24 cellular contexts compared by ENCODE assay signal in genomic region chr1:205929812-205930577, GRCh38. TPM values are rescaled to one million over a fixed set of nuclear protein-coding genes. Genes with fewer than 3 reads are reported as not detected.
"Had no signal": no experiment of that assay in that cellular context is flagged by ENCODE, and none has a peak within 500 bp of the region (broad histone marks: within the 10 kb centered on the region; RNA-seq: fewer than 3 reads in every experiment).

No MANE protein-coding gene starts in this region.

- H3K36me3 Mint-ChIP-seq: activated naive CD8-positive, alpha-beta T cell treated with anti-CD3 and anti-CD28 coated beads, Interleukin-2, amount 10 ng/mL, durations not matched to agents 7 days and 5 days; natural killer cell; T-cell had no signal

- H3K36me3 ChIP-seq: ascending aorta, breast epithelium, esophagus muscularis mucosa, vagina had no signal

- FAIRE-seq: endothelial cell of umbilical vein had no signal

- H3K4me1 ChIP-seq: lower lobe of right lung, vagina had no signal

- H3K27ac Mint-ChIP-seq: activated CD8-positive, alpha-beta T cell treated with anti-CD3 and anti-CD28 coated beads for 36 hours; activated naive CD8-positive, alpha-beta T cell treated with anti-CD3 and anti-CD28 coated beads, Interleukin-2, amount 10 ng/mL, durations not matched to agents 7 days and 5 days; activated T-helper 17 cell treated with anti-CD3 and anti-CD28 coated beads, Interleukin-2, amount 50 U/mL, for 72 hours; dendritic cell treated with granulocyte-macrophage colony-stimulating factor and Interleukin-4, amounts not matched to agents 40 ng/mL and 50 ng/mL, for 4 days; natural killer cell; T-cell had no signal

- H3K4me1 Mint-ChIP-seq: natural killer cell, T-cell had no signal

- H3K9me3 Mint-ChIP-seq: activated CD8-positive, alpha-beta T cell treated with anti-CD3 and anti-CD28 coated beads for 36 hours; activated naive CD8-positive, alpha-beta T cell treated with anti-CD3 and anti-CD28 coated beads, Interleukin-2, amount 10 ng/mL, durations not matched to agents 7 days and 5 days; activated T-helper 17 cell treated with anti-CD3 and anti-CD28 coated beads, Interleukin-2, amount 50 U/mL, for 72 hours; dendritic cell treated with granulocyte-macrophage colony-stimulating factor and Interleukin-4, amounts not matched to agents 40 ng/mL and 50 ng/mL, for 4 days; natural killer cell; T-cell had no signal

- DNase-seq: activated CD4-positive, alpha-beta T cell treated with anti-CD3 and anti-CD28 coated beads for 48 hours; activated CD4-positive, CD25-positive, alpha-beta regulatory T cell; activated CD8-positive, alpha-beta T cell treated with anti-CD3 and anti-CD28 coated beads for 36 hours; activated naive CD4-positive, alpha-beta T cell; activated naive CD8-positive, alpha-beta T cell treated with anti-CD3 and anti-CD28 coated beads, Interleukin-2, amount 10 ng/mL, durations not matched to agents 7 days and 5 days; activated T-cell treated with anti-CD3 and anti-CD28 coated beads, Interleukin-2, amount 50 U/mL, for 1 hour; cerebellar nuclear complex; effector memory CD4-positive, alpha-beta T cell; left colon; lower lobe of right lung; natural killer cell; retina; stimulated activated CD4-positive, alpha-beta T cell treated with anti-CD3 and anti-CD28 coated beads, Interleukin-2, amount 100 ng/mL, for 24 hours; stimulated activated naive CD8-positive, alpha-beta T cell treated with anti-CD3 and anti-CD28 coated beads, Interleukin-15, Interleukin-2, amounts not matched to agents 100 U/mL and 50 U/mL, for 24 hours; T-cell; trophoblast cell had no signal

- H3K4me3 Mint-ChIP-seq: activated CD8-positive, alpha-beta T cell treated with anti-CD3 and anti-CD28 coated beads for 36 hours; activated naive CD8-positive, alpha-beta T cell treated with anti-CD3 and anti-CD28 coated beads, Interleukin-2, amount 10 ng/mL, durations not matched to agents 7 days and 5 days; activated T-helper 17 cell treated with anti-CD3 and anti-CD28 coated beads, Interleukin-2, amount 50 U/mL, for 72 hours; dendritic cell treated with granulocyte-macrophage colony-stimulating factor and Interleukin-4, amounts not matched to agents 40 ng/mL and 50 ng/mL, for 4 days; natural killer cell; T-cell had no signal

- H3K27ac ChIP-seq: ascending aorta, breast epithelium, esophagus muscularis mucosa, lower lobe of right lung, vagina had no signal

- H3K27me3 ChIP-seq: ascending aorta, breast epithelium, vagina had no signal

- H3K9me3 ChIP-seq: ascending aorta, breast epithelium, esophagus muscularis mucosa, lower lobe of right lung, vagina had no signal

- H3K4me3 ChIP-seq: ascending aorta, breast epithelium, esophagus muscularis mucosa, lower lobe of right lung, vagina had no signal

- ATAC-seq: activated CD8-positive, alpha-beta T cell treated with anti-CD3 and anti-CD28 coated beads for 36 hours; activated T-helper 17 cell treated with anti-CD3 and anti-CD28 coated beads, Interleukin-2, amount 50 U/mL, for 72 hours; left colon; lower lobe of right lung; natural killer cell; stimulated activated naive CD8-positive, alpha-beta T cell treated with anti-CD3 and anti-CD28 coated beads, Interleukin-15, Interleukin-2, amounts not matched to agents 100 U/mL and 50 U/mL, for 24 hours; T-cell had no signal

RNA-seq across cellular contexts. Expression of gene SLC26A9, which starts 13.3 kb away (rescaled TPM):
- total RNA-seq: activated CD8-positive, alpha-beta T cell treated with anti-CD3 and anti-CD28 coated beads for 36 hours; activated naive CD8-positive, alpha-beta T cell treated with anti-CD3 and anti-CD28 coated beads, Interleukin-2, amount 10 ng/mL, durations not matched to agents 7 days and 5 days; activated T-helper 17 cell treated with anti-CD3 and anti-CD28 coated beads, Interleukin-2, amount 50 U/mL, for 72 hours; ascending aorta; breast epithelium; left colon; natural killer cell; posterior vena cava had no signal
